Comparison of ENCODE assay signal across 27 cellular contexts in genomic region chr1:213383465-213383864, GRCh38.
"Had no signal": no experiment of that assay in that cellular context is flagged by ENCODE, and none has a peak within 500 bp of the region (broad histone marks: within the 10 kb centered on the region; RNA-seq: fewer than 3 reads in every experiment).

No MANE protein-coding gene starts in this region.

- H3K4me3 ChIP-seq: stomach, suprapubic skin, testis, thoracic aorta, thyroid gland, tibial artery, tibial nerve, transverse colon, upper lobe of left lung, upper lobe of right lung, uterus, vagina had no signal

- H3K27ac ChIP-seq: stomach, suprapubic skin, testis, thoracic aorta, thyroid gland, tibial artery, tibial nerve, transverse colon, upper lobe of left lung, upper lobe of right lung, uterus, vagina had no signal

- FAIRE-seq: urothelium cell line had no signal

- H3K9me3 ChIP-seq: suprapubic skin, testis, thoracic aorta, thyroid gland, transverse colon, upper lobe of right lung, uterus, vagina had no signal

- DNase-seq: stimulated activated CD4-positive, alpha-beta T cell treated with anti-CD3 and anti-CD28 coated beads, Interleukin-2, amount 100 ng/mL, for 48 hours; stimulated activated CD4-positive, alpha-beta T cell treated with anti-CD3 and anti-CD28 coated beads, Interleukin-4, amount 100 ng/mL, for 1 hour; stimulated activated CD4-positive, alpha-beta T cell treated with anti-CD3 and anti-CD28 coated beads, Interleukin-4, amount 100 ng/mL, for 24 hours; stimulated activated CD4-positive, alpha-beta T cell treated with anti-CD3 and anti-CD28 coated beads, Interleukin-4, amount 100 ng/mL, for 4 hours; stimulated activated CD8-positive, alpha-beta memory T cell treated with anti-CD3 and anti-CD28 coated beads, Interleukin-4, amount 100 ng/mL, for 48 hours; stimulated activated naive B cell treated with anti-CD40 and anti-IgM and Interleukin-4, amounts not matched to agents 10 μg/mL and 1 μg/mL and 100 μg/mL, for 72 hours; stimulated activated naive CD4-positive, alpha-beta T cell; stimulated activated naive CD4-positive, alpha-beta T cell treated with Interleukin-2 at 50 U/mL for 16 hours; stimulated activated naive CD8-positive, alpha-beta T cell treated with anti-CD3 and anti-CD28 coated beads, Interleukin-15, amount 100 ng/mL, for 72 hours; stimulated activated naive CD8-positive, alpha-beta T cell treated with anti-CD3 and anti-CD28 coated beads, Interleukin-15, Interleukin-2, amounts not matched to agents 100 U/mL and 50 U/mL, for 24 hours; stomach; substantia nigra; testis; thyroid gland; tibial artery; transverse colon; trophoblast cell; upper lobe of left lung; upper lobe of right lung; uterus had no signal

- H3K27me3 ChIP-seq: stomach, suprapubic skin, testis, thyroid gland, tibial artery, tibial nerve, transverse colon, upper lobe of left lung, upper lobe of right lung, uterus, vagina had no signal

- H3K36me3 ChIP-seq: stomach, suprapubic skin, thoracic aorta, thyroid gland, tibial artery, transverse colon, upper lobe of left lung, upper lobe of right lung, uterus, vagina had no signal

- H3K4me1 ChIP-seq: suprapubic skin, thyroid gland, tibial artery, tibial nerve, transverse colon, upper lobe of left lung, upper lobe of right lung, uterus, vagina had no signal

- ATAC-seq: stimulated activated effector memory CD8-positive, alpha-beta T cell treated with anti-CD3 and anti-CD28 coated beads, Interleukin-12 subunit alpha, Interleukin-12 subunit beta, amount 100 ng/mL, for 72 hours; stimulated activated memory B cell treated with anti-CD40 and anti-IgM and Interleukin-4, amounts not matched to agents 10 μg/mL and 1 μg/mL and 100 μg/mL, for 72 hours; stimulated activated naive B cell treated with anti-CD40 and anti-IgM and Interleukin-4, amounts not matched to agents 10 μg/mL and 1 μg/mL and 100 μg/mL, for 72 hours; stimulated activated naive CD8-positive, alpha-beta T cell treated with anti-CD3 and anti-CD28 coated beads, Interleukin-15, amount 100 ng/mL, for 72 hours; stimulated activated naive CD8-positive, alpha-beta T cell treated with anti-CD3 and anti-CD28 coated beads, Interleukin-15, Interleukin-2, amounts not matched to agents 100 U/mL and 50 U/mL, for 24 hours; upper lobe of right lung had no signal
